ENCODE assay signal across 1 cellular context in the genomic region with DNA sequence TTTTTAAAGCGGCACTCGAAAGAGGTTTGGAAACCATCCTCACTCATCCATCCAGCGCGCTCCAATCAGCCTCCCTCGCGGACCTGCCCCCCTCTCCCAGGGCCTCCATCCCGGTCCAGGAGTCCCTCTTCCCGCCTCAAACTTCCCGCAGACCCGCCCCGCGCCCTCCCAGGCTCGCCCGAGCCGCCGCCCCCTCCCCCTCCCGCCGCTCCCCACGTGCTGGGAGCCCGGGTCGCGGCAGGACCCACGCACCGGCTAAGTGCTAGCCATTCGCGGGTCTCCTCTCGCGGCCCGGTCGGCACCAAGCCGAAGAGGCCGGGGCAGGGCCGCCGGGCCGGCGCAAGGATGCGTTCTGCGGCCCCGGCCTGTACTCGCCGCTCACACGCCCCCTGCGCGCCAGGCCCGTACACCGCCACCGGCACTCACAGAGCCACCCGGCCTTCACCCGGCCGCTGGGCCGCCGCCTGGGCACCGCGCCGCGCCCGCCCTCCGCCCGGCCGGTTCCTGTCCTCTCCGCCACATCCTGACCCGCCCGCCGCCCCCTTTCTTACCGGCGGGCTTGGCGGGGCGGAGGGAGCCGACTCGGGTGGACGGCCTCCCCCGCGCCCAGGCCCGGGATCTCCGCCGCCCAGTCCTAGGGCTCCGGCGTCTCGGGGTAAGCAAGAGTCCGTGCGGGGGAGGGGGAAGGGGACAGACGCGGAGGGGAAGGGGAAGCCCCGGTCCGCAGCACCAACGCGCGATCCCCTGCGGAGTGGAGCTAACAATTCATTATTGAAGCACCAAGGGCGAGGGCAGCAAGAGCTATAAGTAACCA.
A peak's percentile ranks its signal among the peaks of the same experiment; 100 is the strongest.
TF ChIP-seq lines count a peak whose summit lies in the region.

No MANE protein-coding gene starts in this region.

TF ChIP-seq in GM12878, 131 proteins besides CTCF, POLR2A, EP300 and RAD21 (continued from another document):
- TF ChIP-seq, protein P1, sequence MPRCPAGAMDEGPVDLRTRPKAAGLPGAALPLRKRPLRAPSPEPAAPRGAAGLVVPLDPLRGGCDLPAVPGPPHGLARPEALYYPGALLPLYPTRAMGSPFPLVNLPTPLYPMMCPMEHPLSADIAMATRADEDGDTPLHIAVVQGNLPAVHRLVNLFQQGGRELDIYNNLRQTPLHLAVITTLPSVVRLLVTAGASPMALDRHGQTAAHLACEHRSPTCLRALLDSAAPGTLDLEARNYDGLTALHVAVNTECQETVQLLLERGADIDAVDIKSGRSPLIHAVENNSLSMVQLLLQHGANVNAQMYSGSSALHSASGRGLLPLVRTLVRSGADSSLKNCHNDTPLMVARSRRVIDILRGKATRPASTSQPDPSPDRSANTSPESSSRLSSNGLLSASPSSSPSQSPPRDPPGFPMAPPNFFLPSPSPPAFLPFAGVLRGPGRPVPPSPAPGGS (IDR thresholded peaks at IDR 0.05; ENCODE audit: borderline replicate concordance, insufficient read depth, low read depth, low read length, poor library complexity, severe bottlenecking) = peak; percentile 6
- peak; percentile 59; the same call in 1 of the 2 replicates for TF ChIP-seq GATAD2B (conservative IDR thresholded peaks at IDR 0.05; ENCODE audit: low read depth)
- TF ChIP-seq ZBED1 (IDR thresholded peaks at IDR 0.05; ENCODE audit: borderline replicate concordance) = no peak
- TF ChIP-seq CBX3 (IDR thresholded peaks at IDR 0.05; ENCODE audit: borderline replicate concordance, low read depth) = no peak
- TF ChIP-seq HDGF (IDR thresholded peaks at IDR 0.05) = no peak
- peak; percentile 3; the same call in 1 of the 2 replicates for TF ChIP-seq IKZF1 (conservative IDR thresholded peaks at IDR 0.05)
- peak in 1 of 2 experiments; percentile 44; a peak in 1 of 3 replicates for TF ChIP-seq EGR1 (IDR thresholded peaks at IDR 0.05; ENCODE audit: borderline replicate concordance in 1 of 2, low read depth in 2 of 2, low read length in 2 of 2)
- TF ChIP-seq, protein P2, sequence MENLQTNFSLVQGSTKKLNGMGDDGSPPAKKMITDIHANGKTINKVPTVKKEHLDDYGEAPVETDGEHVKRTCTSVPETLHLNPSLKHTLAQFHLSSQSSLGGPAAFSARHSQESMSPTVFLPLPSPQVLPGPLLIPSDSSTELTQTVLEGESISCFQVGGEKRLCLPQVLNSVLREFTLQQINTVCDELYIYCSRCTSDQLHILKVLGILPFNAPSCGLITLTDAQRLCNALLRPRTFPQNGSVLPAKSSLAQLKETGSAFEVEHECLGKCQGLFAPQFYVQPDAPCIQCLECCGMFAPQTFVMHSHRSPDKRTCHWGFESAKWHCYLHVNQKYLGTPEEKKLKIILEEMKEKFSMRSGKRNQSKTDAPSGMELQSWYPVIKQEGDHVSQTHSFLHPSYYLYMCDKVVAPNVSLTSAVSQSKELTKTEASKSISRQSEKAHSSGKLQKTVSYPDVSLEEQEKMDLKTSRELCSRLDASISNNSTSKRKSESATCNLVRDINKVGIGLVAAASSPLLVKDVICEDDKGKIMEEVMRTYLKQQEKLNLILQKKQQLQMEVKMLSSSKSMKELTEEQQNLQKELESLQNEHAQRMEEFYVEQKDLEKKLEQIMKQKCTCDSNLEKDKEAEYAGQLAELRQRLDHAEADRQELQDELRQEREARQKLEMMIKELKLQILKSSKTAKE (IDR thresholded peaks at IDR 0.05; ENCODE audit: low read depth, poor library complexity, severe bottlenecking) = no peak
- no peak for TF ChIP-seq POU2F2 (IDR thresholded peaks at IDR 0.05; ENCODE audit: borderline replicate concordance, low read depth, low read length)
- peak; percentile 35; the same call in 1 of the 2 replicates for TF ChIP-seq LARP7 (IDR thresholded peaks at IDR 0.05)
- TF ChIP-seq, protein P3, sequence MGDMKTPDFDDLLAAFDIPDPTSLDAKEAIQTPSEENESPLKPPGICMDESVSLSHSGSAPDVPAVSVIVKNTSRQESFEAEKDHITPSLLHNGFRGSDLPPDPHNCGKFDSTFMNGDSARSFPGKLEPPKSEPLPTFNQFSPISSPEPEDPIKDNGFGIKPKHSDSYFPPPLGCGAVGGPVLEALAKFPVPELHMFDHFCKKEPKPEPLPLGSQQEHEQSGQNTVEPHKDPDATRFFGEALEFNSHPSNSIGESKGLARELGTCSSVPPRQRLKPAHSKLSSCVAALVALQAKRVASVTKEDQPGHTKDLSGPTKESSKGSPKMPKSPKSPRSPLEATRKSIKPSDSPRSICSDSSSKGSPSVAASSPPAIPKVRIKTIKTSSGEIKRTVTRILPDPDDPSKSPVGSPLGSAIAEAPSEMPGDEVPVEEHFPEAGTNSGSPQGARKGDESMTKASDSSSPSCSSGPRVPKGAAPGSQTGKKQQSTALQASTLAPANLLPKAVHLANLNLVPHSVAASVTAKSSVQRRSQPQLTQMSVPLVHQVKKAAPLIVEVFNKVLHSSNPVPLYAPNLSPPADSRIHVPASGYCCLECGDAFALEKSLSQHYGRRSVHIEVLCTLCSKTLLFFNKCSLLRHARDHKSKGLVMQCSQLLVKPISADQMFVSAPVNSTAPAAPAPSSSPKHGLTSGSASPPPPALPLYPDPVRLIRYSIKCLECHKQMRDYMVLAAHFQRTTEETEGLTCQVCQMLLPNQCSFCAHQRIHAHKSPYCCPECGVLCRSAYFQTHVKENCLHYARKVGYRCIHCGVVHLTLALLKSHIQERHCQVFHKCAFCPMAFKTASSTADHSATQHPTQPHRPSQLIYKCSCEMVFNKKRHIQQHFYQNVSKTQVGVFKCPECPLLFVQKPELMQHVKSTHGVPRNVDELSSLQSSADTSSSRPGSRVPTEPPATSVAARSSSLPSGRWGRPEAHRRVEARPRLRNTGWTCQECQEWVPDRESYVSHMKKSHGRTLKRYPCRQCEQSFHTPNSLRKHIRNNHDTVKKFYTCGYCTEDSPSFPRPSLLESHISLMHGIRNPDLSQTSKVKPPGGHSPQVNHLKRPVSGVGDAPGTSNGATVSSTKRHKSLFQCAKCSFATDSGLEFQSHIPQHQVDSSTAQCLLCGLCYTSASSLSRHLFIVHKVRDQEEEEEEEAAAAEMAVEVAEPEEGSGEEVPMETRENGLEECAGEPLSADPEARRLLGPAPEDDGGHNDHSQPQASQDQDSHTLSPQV (IDR thresholded peaks at IDR 0.05) = no peak
- no peak for TF ChIP-seq PML (IDR thresholded peaks at IDR 0.05; ENCODE audit: low read length)
- peak; percentile 70; the same call in 1 of the 2 replicates for TF ChIP-seq DPF2 (IDR thresholded peaks at IDR 0.05)
- peak; percentile 22 to 78; a peak in 1 of 4 replicates for TF ChIP-seq BHLHE40 (IDR thresholded peaks at IDR 0.05; ENCODE audit: borderline replicate concordance in 1 of 2, low read depth in 2 of 2, low read length in 1 of 2)
- TF ChIP-seq, protein P4, sequence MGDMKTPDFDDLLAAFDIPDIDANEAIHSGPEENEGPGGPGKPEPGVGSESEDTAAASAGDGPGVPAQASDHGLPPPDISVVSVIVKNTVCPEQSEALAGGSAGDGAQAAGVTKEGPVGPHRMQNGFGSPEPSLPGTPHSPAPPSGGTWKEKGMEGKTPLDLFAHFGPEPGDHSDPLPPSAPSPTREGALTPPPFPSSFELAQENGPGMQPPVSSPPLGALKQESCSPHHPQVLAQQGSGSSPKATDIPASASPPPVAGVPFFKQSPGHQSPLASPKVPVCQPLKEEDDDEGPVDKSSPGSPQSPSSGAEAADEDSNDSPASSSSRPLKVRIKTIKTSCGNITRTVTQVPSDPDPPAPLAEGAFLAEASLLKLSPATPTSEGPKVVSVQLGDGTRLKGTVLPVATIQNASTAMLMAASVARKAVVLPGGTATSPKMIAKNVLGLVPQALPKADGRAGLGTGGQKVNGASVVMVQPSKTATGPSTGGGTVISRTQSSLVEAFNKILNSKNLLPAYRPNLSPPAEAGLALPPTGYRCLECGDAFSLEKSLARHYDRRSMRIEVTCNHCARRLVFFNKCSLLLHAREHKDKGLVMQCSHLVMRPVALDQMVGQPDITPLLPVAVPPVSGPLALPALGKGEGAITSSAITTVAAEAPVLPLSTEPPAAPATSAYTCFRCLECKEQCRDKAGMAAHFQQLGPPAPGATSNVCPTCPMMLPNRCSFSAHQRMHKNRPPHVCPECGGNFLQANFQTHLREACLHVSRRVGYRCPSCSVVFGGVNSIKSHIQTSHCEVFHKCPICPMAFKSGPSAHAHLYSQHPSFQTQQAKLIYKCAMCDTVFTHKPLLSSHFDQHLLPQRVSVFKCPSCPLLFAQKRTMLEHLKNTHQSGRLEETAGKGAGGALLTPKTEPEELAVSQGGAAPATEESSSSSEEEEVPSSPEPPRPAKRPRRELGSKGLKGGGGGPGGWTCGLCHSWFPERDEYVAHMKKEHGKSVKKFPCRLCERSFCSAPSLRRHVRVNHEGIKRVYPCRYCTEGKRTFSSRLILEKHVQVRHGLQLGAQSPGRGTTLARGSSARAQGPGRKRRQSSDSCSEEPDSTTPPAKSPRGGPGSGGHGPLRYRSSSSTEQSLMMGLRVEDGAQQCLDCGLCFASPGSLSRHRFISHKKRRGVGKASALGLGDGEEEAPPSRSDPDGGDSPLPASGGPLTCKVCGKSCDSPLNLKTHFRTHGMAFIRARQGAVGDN (IDR thresholded peaks at IDR 0.05) = 0 out of 2 replicates have a peak, but pooled peaks have one; percentile 20
- TF ChIP-seq ZNF207 (IDR thresholded peaks at IDR 0.05; ENCODE audit: borderline replicate concordance) = peak; percentile 25; the same call in 1 of the 2 replicates
- TF ChIP-seq ETV6 (conservative IDR thresholded peaks at IDR 0.05 in 1 of 2, IDR thresholded peaks at IDR 0.05 in 1 of 2; ENCODE audit: borderline replicate concordance in 1 of 2, low read depth in 1 of 2) = no peak
- TF ChIP-seq, protein P5, sequence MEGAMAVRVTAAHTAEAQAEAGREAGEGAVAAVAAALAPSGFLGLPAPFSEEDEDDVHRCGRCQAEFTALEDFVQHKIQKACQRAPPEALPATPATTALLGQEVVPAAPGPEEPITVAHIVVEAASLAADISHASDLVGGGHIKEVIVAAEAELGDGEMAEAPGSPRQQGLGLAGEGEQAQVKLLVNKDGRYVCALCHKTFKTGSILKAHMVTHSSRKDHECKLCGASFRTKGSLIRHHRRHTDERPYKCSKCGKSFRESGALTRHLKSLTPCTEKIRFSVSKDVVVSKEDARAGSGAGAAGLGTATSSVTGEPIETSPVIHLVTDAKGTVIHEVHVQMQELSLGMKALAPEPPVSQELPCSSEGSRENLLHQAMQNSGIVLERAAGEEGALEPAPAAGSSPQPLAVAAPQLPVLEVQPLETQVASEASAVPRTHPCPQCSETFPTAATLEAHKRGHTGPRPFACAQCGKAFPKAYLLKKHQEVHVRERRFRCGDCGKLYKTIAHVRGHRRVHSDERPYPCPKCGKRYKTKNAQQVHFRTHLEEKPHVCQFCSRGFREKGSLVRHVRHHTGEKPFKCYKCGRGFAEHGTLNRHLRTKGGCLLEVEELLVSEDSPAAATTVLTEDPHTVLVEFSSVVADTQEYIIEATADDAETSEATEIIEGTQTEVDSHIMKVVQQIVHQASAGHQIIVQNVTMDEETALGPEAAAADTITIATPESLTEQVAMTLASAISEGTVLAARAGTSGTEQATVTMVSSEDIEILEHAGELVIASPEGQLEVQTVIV (IDR thresholded peaks at IDR 0.05; ENCODE audit: borderline replicate concordance, partially characterized antibody) = no peak
- 0 out of 4 replicates have a peak, but pooled peaks of 1 of the 2 experiments have one; percentile 13 for TF ChIP-seq IKZF2 (IDR thresholded peaks at IDR 0.05)
- no peak for TF ChIP-seq RUNX3 (IDR thresholded peaks at IDR 0.05; ENCODE audit: low read length)
- peak; percentile 78 for TF ChIP-seq BACH1 (IDR thresholded peaks at IDR 0.05; ENCODE audit: borderline replicate concordance)
